In genomic region chr9:33924978-33925797, GRCh38 we compare ENCODE assay signal across 1 cellular context.
TF ChIP-seq lines count a peak whose summit lies in the region.

No MANE protein-coding gene starts in this region.

TF ChIP-seq in GM23338, 12 proteins besides CTCF, POLR2A, EP300 and RAD21 (continued from another document):
- no peak for TF ChIP-seq ZNF462 (CRISPR knock-in tag; IDR thresholded peaks at IDR 0.05)
- no peak for TF ChIP-seq EZH2 (IDR thresholded peaks at IDR 0.05; ENCODE audit: low read depth, unreplicated experiment)
